In the genomic region with DNA sequence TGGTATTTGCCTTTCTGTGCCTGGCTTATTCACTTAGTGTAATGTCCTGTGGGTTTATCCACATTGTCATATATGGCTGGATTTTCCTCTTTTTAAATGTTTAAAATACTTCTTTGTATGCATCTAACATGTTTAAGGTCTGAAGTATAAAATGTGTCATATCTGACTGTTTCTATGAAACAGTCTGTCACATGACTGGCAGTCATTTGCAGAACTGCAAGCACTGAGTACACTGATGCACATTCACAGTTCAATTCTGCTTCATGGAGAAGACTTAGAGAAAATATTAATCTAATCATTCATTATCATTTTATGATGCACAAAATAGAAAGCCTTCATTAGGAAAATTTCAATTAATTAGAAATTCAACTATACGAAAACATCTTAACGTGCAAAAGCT, we compare ENCODE assay signal across 26 cellular contexts.
"Had no signal": no experiment of that assay in that cellular context is flagged by ENCODE, and none has a peak within 500 bp of the region (broad histone marks: within the 10 kb centered on the region; RNA-seq: fewer than 3 reads in every experiment).

No MANE protein-coding gene starts in this region.

- H3K27ac Mint-ChIP-seq: mesothelial cell of epicardium; naive B cell; natural killer cell; nephron progenitor cell; progenitor cell of endocrine pancreas; stimulated activated naive B cell treated with anti-CD40 and anti-IgM and Interleukin-4, amounts not matched to agents 10 μg/mL and 1 μg/mL and 100 μg/mL, for 72 hours had no signal

- H3K4me2 ChIP-seq: hepatocyte, smooth muscle cell had no signal

- H3K9me3 Mint-ChIP-seq: mesothelial cell of epicardium; naive B cell; natural killer cell; nephron progenitor cell; stimulated activated naive B cell treated with anti-CD40 and anti-IgM and Interleukin-4, amounts not matched to agents 10 μg/mL and 1 μg/mL and 100 μg/mL, for 72 hours had no signal

- H3K79me2 ChIP-seq: hepatocyte had no signal

- H3K36me3 ChIP-seq: left ventricle myocardium inferior, ovary, right atrium auricular region, right lobe of liver, stomach, thyroid gland, upper lobe of right lung had no signal

- H3K4me3 Mint-ChIP-seq: mesothelial cell of epicardium; naive B cell; natural killer cell; nephron progenitor cell; stimulated activated naive B cell treated with anti-CD40 and anti-IgM and Interleukin-4, amounts not matched to agents 10 μg/mL and 1 μg/mL and 100 μg/mL, for 72 hours had no signal

- FAIRE-seq: urothelium cell line had no signal

- H3K36me3 Mint-ChIP-seq: mesothelial cell of epicardium; naive B cell; natural killer cell; stimulated activated naive B cell treated with anti-CD40 and anti-IgM and Interleukin-4, amounts not matched to agents 10 μg/mL and 1 μg/mL and 100 μg/mL, for 72 hours had no signal

- H3K27ac ChIP-seq: hepatocyte, left ventricle myocardium inferior, ovary, right atrium auricular region, right lobe of liver, stomach, testis, thyroid gland, upper lobe of right lung had no signal

- H3K4me1 Mint-ChIP-seq: natural killer cell; stimulated activated naive B cell treated with anti-CD40 and anti-IgM and Interleukin-4, amounts not matched to agents 10 μg/mL and 1 μg/mL and 100 μg/mL, for 72 hours had no signal

- ATAC-seq: natural killer cell; right lobe of liver; stimulated activated naive B cell treated with anti-CD40 and anti-IgM and Interleukin-4, amounts not matched to agents 10 μg/mL and 1 μg/mL and 100 μg/mL, for 72 hours; stimulated activated naive CD8-positive, alpha-beta T cell treated with anti-CD3 and anti-CD28 coated beads, Interleukin-15, Interleukin-2, amounts not matched to agents 100 U/mL and 50 U/mL, for 24 hours; upper lobe of right lung had no signal

- H3K9me3 ChIP-seq: left ventricle myocardium inferior, ovary, right atrium auricular region, right lobe of liver, stomach, testis, thyroid gland, upper lobe of right lung had no signal

- H3K27me3 ChIP-seq: hepatocyte, ovary, right atrium auricular region, right lobe of liver, stomach, testis, thyroid gland, upper lobe of right lung had no signal

- DNase-seq: islet precursor cell; left ventricle myocardium inferior; mesendoderm; naive B cell; natural killer cell; nephron progenitor cell; ovary; right lobe of liver; stimulated activated CD4-positive, alpha-beta T cell treated with anti-CD3 and anti-CD28 coated beads, Interleukin-1b, Interleukin-23, amount 100 ng/mL, for 48 hours; stimulated activated CD4-positive, alpha-beta T cell treated with anti-CD3 and anti-CD28 coated beads, Interleukin-2, amount 100 ng/mL, for 48 hours; stimulated activated CD4-positive, alpha-beta T cell treated with anti-CD3 and anti-CD28 coated beads, Interleukin-4, amount 100 ng/mL, for 4 hours; stimulated activated CD8-positive, alpha-beta memory T cell treated with anti-CD3 and anti-CD28 coated beads, Interleukin-4, amount 100 ng/mL, for 48 hours; stimulated activated naive B cell treated with anti-CD40 and anti-IgM and Interleukin-4, amounts not matched to agents 10 μg/mL and 1 μg/mL and 100 μg/mL, for 72 hours; stimulated activated naive CD8-positive, alpha-beta T cell treated with anti-CD3 and anti-CD28 coated beads, Interleukin-15, Interleukin-2, amounts not matched to agents 100 U/mL and 50 U/mL, for 24 hours; stomach; testis; thyroid gland; trophoblast cell; upper lobe of right lung had no signal

- H3K4me3 ChIP-seq: hepatocyte, left ventricle myocardium inferior, lung, ovary, right atrium auricular region, right lobe of liver, smooth muscle cell, stomach, testis, thyroid gland, upper lobe of right lung had no signal

- H2AFZ ChIP-seq: hepatocyte had no signal

- H3K4me1 ChIP-seq: left ventricle myocardium inferior, right atrium auricular region, right lobe of liver, testis, upper lobe of right lung had no signal
